1 cellular context compared by ENCODE assay signal in genomic region chr1:234721476-234722266, GRCh38.
TF ChIP-seq lines count a peak whose summit lies in the region.

No MANE protein-coding gene starts in this region.

TF ChIP-seq in HepG2, 621 proteins besides CTCF, POLR2A, EP300 and RAD21 (continued from another document and continues in another):
- TF ChIP-seq AFF4 (CRISPR knock-in tag; IDR thresholded peaks at IDR 0.05), result peak; percentile 95
- TF ChIP-seq ZNF598 (CRISPR knock-in tag; IDR thresholded peaks at IDR 0.05; ENCODE audit: borderline replicate concordance), result 0 out of 2 replicates have a peak, but pooled peaks have one; percentile 42
- peak; percentile 52; the same call in 1 of the 2 replicates for TF ChIP-seq HNF4G (IDR thresholded peaks at IDR 0.05; ENCODE audit: borderline replicate concordance, low read depth, low read length)
- no peak; the same call in 1 of the 2 replicates for TF ChIP-seq HNF4G (CRISPR knock-in tag; IDR thresholded peaks at IDR 0.05; ENCODE audit: borderline replicate concordance, low read depth)
- TF ChIP-seq, protein P1, sequence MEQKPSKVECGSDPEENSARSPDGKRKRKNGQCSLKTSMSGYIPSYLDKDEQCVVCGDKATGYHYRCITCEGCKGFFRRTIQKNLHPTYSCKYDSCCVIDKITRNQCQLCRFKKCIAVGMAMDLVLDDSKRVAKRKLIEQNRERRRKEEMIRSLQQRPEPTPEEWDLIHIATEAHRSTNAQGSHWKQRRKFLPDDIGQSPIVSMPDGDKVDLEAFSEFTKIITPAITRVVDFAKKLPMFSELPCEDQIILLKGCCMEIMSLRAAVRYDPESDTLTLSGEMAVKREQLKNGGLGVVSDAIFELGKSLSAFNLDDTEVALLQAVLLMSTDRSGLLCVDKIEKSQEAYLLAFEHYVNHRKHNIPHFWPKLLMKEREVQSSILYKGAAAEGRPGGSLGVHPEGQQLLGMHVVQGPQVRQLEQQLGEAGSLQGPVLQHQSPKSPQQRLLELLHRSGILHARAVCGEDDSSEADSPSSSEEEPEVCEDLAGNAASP (CRISPR knock-in tag; IDR thresholded peaks at IDR 0.05; ENCODE audit: borderline replicate concordance), result peak; percentile 90
- 0 out of 2 replicates have a peak, but pooled peaks have one; percentile 24 for TF ChIP-seq HDAC6 (IDR thresholded peaks at IDR 0.05; ENCODE audit: low read depth, low read length)
- no peak for TF ChIP-seq FUBP1 (CRISPR knock-in tag; IDR thresholded peaks at IDR 0.05; ENCODE audit: borderline replicate concordance)
- no peak for TF ChIP-seq LCORL (IDR thresholded peaks at IDR 0.05)
- TF ChIP-seq LCORL (CRISPR knock-in tag; IDR thresholded peaks at IDR 0.05), result peak; percentile 29; the same call in 1 of the 2 replicates
- peak; percentile 98 for TF ChIP-seq HNF1A (IDR thresholded peaks at IDR 0.05; ENCODE audit: low read depth)
- peak; percentile 99 for TF ChIP-seq HNF1A (CRISPR knock-in tag; IDR thresholded peaks at IDR 0.05; ENCODE audit: borderline replicate concordance)
- TF ChIP-seq FOSL2 (CRISPR knock-in tag; IDR thresholded peaks at IDR 0.05), result peak; percentile 68
- TF ChIP-seq ZBTB4 (CRISPR knock-in tag; IDR thresholded peaks at IDR 0.05; ENCODE audit: borderline replicate concordance), result no peak
- TF ChIP-seq, protein P2, sequence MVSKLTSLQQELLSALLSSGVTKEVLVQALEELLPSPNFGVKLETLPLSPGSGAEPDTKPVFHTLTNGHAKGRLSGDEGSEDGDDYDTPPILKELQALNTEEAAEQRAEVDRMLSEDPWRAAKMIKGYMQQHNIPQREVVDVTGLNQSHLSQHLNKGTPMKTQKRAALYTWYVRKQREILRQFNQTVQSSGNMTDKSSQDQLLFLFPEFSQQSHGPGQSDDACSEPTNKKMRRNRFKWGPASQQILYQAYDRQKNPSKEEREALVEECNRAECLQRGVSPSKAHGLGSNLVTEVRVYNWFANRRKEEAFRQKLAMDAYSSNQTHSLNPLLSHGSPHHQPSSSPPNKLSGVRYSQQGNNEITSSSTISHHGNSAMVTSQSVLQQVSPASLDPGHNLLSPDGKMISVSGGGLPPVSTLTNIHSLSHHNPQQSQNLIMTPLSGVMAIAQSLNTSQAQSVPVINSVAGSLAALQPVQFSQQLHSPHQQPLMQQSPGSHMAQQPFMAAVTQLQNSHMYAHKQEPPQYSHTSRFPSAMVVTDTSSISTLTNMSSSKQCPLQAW (CRISPR knock-in tag; IDR thresholded peaks at IDR 0.05), result peak; percentile 89
- TF ChIP-seq KLF11 (CRISPR knock-in tag; IDR thresholded peaks at IDR 0.05), result no peak; the same call in 1 of the 2 replicates
- TF ChIP-seq SP140L (CRISPR knock-in tag; IDR thresholded peaks at IDR 0.05; ENCODE audit: borderline replicate concordance), result no peak
- 0 out of 2 replicates have a peak, but pooled peaks have one; percentile 10 for TF ChIP-seq GABPB1 (CRISPR knock-in tag; IDR thresholded peaks at IDR 0.05)
- TF ChIP-seq ZSCAN21 (CRISPR knock-in tag; IDR thresholded peaks at IDR 0.05; ENCODE audit: borderline replicate concordance), result 0 out of 2 replicates have a peak, but pooled peaks have one; percentile 7
- TF ChIP-seq ZNF841 (CRISPR knock-in tag; IDR thresholded peaks at IDR 0.05; ENCODE audit: borderline replicate concordance), result no peak
- 0 out of 2 replicates have a peak, but pooled peaks have one; percentile 41 for TF ChIP-seq SATB2 (CRISPR knock-in tag; IDR thresholded peaks at IDR 0.05)
- TF ChIP-seq ATF1 (CRISPR knock-in tag; IDR thresholded peaks at IDR 0.05), result peak; percentile 71; the same call in 1 of the 2 replicates
- 0 out of 2 replicates have a peak, but pooled peaks have one; percentile 40 for TF ChIP-seq ZNF335 (CRISPR knock-in tag; IDR thresholded peaks at IDR 0.05)
- TF ChIP-seq ZNF607 (CRISPR knock-in tag; IDR thresholded peaks at IDR 0.05; ENCODE audit: borderline replicate concordance), result no peak
- TF ChIP-seq ZNF331 (CRISPR knock-in tag; IDR thresholded peaks at IDR 0.05), result peak; percentile 54; the same call in 1 of the 2 replicates
- peak; percentile 85 for TF ChIP-seq PAXIP1 (CRISPR knock-in tag; conservative IDR thresholded peaks at IDR 0.05)
- peak; percentile 63; the same call in 1 of the 2 replicates for TF ChIP-seq ZHX1 (CRISPR knock-in tag; IDR thresholded peaks at IDR 0.05; ENCODE audit: low read depth)
- TF ChIP-seq ATF7-NPFF (CRISPR knock-in tag; IDR thresholded peaks at IDR 0.05; ENCODE audit: low read depth), result peak; percentile 36; the same call in 1 of the 2 replicates
- peak; percentile 80 for TF ChIP-seq TAF1 (CRISPR knock-in tag; IDR thresholded peaks at IDR 0.05)
